ENCODE assay signal across 25 cellular contexts in the genomic region with DNA sequence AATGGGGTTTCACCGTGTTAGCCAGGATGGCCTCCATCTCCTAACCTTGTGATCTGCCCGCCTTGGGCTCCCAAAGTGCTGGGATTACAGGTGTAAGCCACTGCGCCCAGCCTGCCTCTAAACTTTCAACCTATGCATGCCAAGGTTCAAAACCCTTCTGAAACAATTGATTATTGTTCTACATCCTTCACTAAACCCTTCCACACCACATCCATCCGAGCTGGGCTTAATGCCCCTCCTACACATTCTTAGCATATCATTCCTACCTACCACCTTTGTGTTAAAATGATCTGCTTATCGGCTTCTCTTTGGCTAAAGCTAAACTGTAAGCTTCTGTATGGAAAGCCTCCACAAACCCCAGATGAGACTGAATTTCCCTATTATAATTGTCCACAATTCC.
"Had no signal": no experiment of that assay in that cellular context is flagged by ENCODE, and none has a peak within 500 bp of the region (broad histone marks: within the 10 kb centered on the region; RNA-seq: fewer than 3 reads in every experiment).

No MANE protein-coding gene starts in this region.

- H3K4me1 ChIP-seq: breast epithelium, parathyroid adenoma had no signal

- H3K27ac ChIP-seq: breast epithelium, parathyroid adenoma, spleen, suprapubic skin, tibial artery had no signal

- H3K27me3 ChIP-seq: breast epithelium, spleen, suprapubic skin, tibial artery had no signal

- H3K27ac Mint-ChIP-seq: activated naive CD4-positive, alpha-beta T cell treated with anti-CD3 and anti-CD28 coated beads, Interleukin-2, amount 50 U/mL, for 72 hours; T-helper 2 cell treated with Interferon-gamma antibody and Interleukin-4, amounts not matched to agents 5 μg/mL and 100 μg/mL, for 36 hours had no signal

- H3K79me2 ChIP-seq: parathyroid adenoma had no signal

- DNase-seq: activated CD4-positive, alpha-beta T cell treated with anti-CD3 and anti-CD28 coated beads for 4 hours; activated CD4-positive, alpha-beta T cell treated with anti-CD3 and anti-CD28 coated beads, Interleukin-2, amount 50 U/mL, for 4 hours; activated CD4-positive, CD25-positive, alpha-beta regulatory T cell; activated naive CD4-positive, alpha-beta T cell; activated T-cell treated with anti-CD3 and anti-CD28 coated beads for 4 hours; activated T-cell treated with anti-CD3 and anti-CD28 coated beads, Interleukin-2, amount 50 U/mL, for 72 hours; central memory CD4-positive, alpha-beta T cell; dermis blood vessel endothelial cell; effector CD4-positive, alpha-beta T cell; left colon; naive thymus-derived CD8-positive, alpha-beta T cell; occipital lobe; right cardiac atrium; spleen; stimulated activated naive CD4-positive, alpha-beta T cell; T-helper 1 cell; tibial artery had no signal

- H3K9me3 ChIP-seq: breast epithelium, spleen, suprapubic skin, tibial artery had no signal

- H3K4me3 ChIP-seq: breast epithelium, spleen, suprapubic skin, tibial artery had no signal

- H3K4me3 Mint-ChIP-seq: activated T-cell treated with anti-CD3 and anti-CD28 coated beads, Interleukin-2, amount 50 U/mL, for 72 hours; naive thymus-derived CD8-positive, alpha-beta T cell; neural crest cell; T-helper 2 cell treated with Interferon-gamma antibody and Interleukin-4, amounts not matched to agents 5 μg/mL and 100 μg/mL, for 36 hours had no signal

- FAIRE-seq: endometrium, keratinocyte had no signal

- H3K36me3 Mint-ChIP-seq: activated naive CD4-positive, alpha-beta T cell treated with anti-CD3 and anti-CD28 coated beads, Interleukin-2, amount 50 U/mL, for 72 hours; naive thymus-derived CD8-positive, alpha-beta T cell had no signal

- H3K9ac ChIP-seq: parathyroid adenoma had no signal

- H3K36me3 ChIP-seq: breast epithelium, spleen, suprapubic skin, tibial artery had no signal

- ATAC-seq: activated naive CD4-positive, alpha-beta T cell treated with anti-CD3 and anti-CD28 coated beads, Interleukin-2, amount 50 U/mL, for 72 hours; activated T-cell treated with anti-CD3 and anti-CD28 coated beads, Interleukin-2, amount 50 U/mL, for 72 hours; left colon; naive thymus-derived CD8-positive, alpha-beta T cell; right cardiac atrium had no signal

- H2AFZ ChIP-seq: parathyroid adenoma had no signal

- H3K9me3 Mint-ChIP-seq: activated naive CD4-positive, alpha-beta T cell treated with anti-CD3 and anti-CD28 coated beads, Interleukin-2, amount 50 U/mL, for 72 hours; activated T-cell treated with anti-CD3 and anti-CD28 coated beads, Interleukin-2, amount 50 U/mL, for 72 hours; naive thymus-derived CD8-positive, alpha-beta T cell; neural crest cell; T-helper 2 cell treated with Interferon-gamma antibody and Interleukin-4, amounts not matched to agents 5 μg/mL and 100 μg/mL, for 36 hours had no signal
